16 cellular contexts compared by ENCODE assay signal in genomic region chr12:30828686-30829085, GRCh38.
"Had no signal": no experiment of that assay in that cellular context is flagged by ENCODE, and none has a peak within 500 bp of the region (broad histone marks: within the 10 kb centered on the region; RNA-seq: fewer than 3 reads in every experiment).

No MANE protein-coding gene starts in this region.

- H3K9ac ChIP-seq: neural progenitor cell had no signal

- H3K27ac Mint-ChIP-seq: activated CD4-positive, alpha-beta T cell treated with anti-CD3 and anti-CD28 coated beads, Interleukin-2, amount 10 ng/mL, durations not matched to agents 24 days and 14 days; activated T-helper 1 cell treated with anti-CD3 and anti-CD28 coated beads, Interleukin-12 subunit alpha, Interleukin-12 subunit beta, Interleukin-2, Interleukin-4 antibody, amounts not matched to agents 30 ng/mL and 10 ng/mL and 1 ng/mL, durations not matched to agents 14 hours and 24 hours and 36 hours; neural progenitor cell; stimulated activated naive B cell treated with anti-CD40 and anti-IgM and Interleukin-4, amounts not matched to agents 10 μg/mL and 1 μg/mL and 100 μg/mL, for 72 hours; T-helper 2 cell treated with Interferon-gamma antibody and Interleukin-4, amounts not matched to agents 5 μg/mL and 100 μg/mL, for 36 hours had no signal

- H3K4me2 ChIP-seq: neural progenitor cell had no signal

- H3K36me3 ChIP-seq: cardiac muscle cell, gastroesophageal sphincter, neural progenitor cell, ovary, tibial artery, uterus had no signal

- H3K4me1 ChIP-seq: gastroesophageal sphincter, tibial artery, uterus had no signal

- DNase-seq: activated CD4-positive, alpha-beta T cell treated with anti-CD3 and anti-CD28 coated beads, Interleukin-2, amount 10 ng/mL, durations not matched to agents 24 days and 14 days; activated CD4-positive, CD25-positive, alpha-beta regulatory T cell; aorta; hippocampal formation; left cardiac atrium; naive B cell; ovary; stimulated activated CD4-positive, alpha-beta T cell treated with anti-CD3 and anti-CD28 coated beads, Interleukin-4, amount 100 ng/mL, for 1 hour; stimulated activated naive B cell treated with anti-CD40 and anti-IgM and Interleukin-4, amounts not matched to agents 10 μg/mL and 1 μg/mL and 100 μg/mL, for 72 hours; tibial artery; uterus had no signal

- H3K27ac ChIP-seq: cardiac muscle cell, gastroesophageal sphincter, neural progenitor cell, ovary, tibial artery, uterus had no signal

- H3K4me3 Mint-ChIP-seq: activated CD4-positive, alpha-beta T cell treated with anti-CD3 and anti-CD28 coated beads, Interleukin-2, amount 10 ng/mL, durations not matched to agents 24 days and 14 days; activated T-helper 1 cell treated with anti-CD3 and anti-CD28 coated beads, Interleukin-12 subunit alpha, Interleukin-12 subunit beta, Interleukin-2, Interleukin-4 antibody, amounts not matched to agents 30 ng/mL and 10 ng/mL and 1 ng/mL, durations not matched to agents 14 hours and 24 hours and 36 hours; naive B cell; stimulated activated naive B cell treated with anti-CD40 and anti-IgM and Interleukin-4, amounts not matched to agents 10 μg/mL and 1 μg/mL and 100 μg/mL, for 72 hours; T-helper 2 cell treated with Interferon-gamma antibody and Interleukin-4, amounts not matched to agents 5 μg/mL and 100 μg/mL, for 36 hours had no signal

- H2AFZ ChIP-seq: neural progenitor cell had no signal

- H3K4me3 ChIP-seq: cardiac muscle cell, gastroesophageal sphincter, neural progenitor cell, ovary, tibial artery, uterus had no signal

- ATAC-seq: gastroesophageal sphincter; left cardiac atrium; stimulated activated naive B cell treated with anti-CD40 and anti-IgM and Interleukin-4, amounts not matched to agents 10 μg/mL and 1 μg/mL and 100 μg/mL, for 72 hours had no signal

- H3K27me3 ChIP-seq: cardiac muscle cell, ovary, uterus had no signal

- H3K9me3 ChIP-seq: gastroesophageal sphincter, ovary, tibial artery, uterus had no signal

- H3K9me3 Mint-ChIP-seq: activated CD4-positive, alpha-beta T cell treated with anti-CD3 and anti-CD28 coated beads, Interleukin-2, amount 10 ng/mL, durations not matched to agents 24 days and 14 days; activated T-helper 1 cell treated with anti-CD3 and anti-CD28 coated beads, Interleukin-12 subunit alpha, Interleukin-12 subunit beta, Interleukin-2, Interleukin-4 antibody, amounts not matched to agents 30 ng/mL and 10 ng/mL and 1 ng/mL, durations not matched to agents 14 hours and 24 hours and 36 hours; T-helper 2 cell treated with Interferon-gamma antibody and Interleukin-4, amounts not matched to agents 5 μg/mL and 100 μg/mL, for 36 hours had no signal

- H3K36me3 Mint-ChIP-seq: naive B cell; neural progenitor cell; stimulated activated naive B cell treated with anti-CD40 and anti-IgM and Interleukin-4, amounts not matched to agents 10 μg/mL and 1 μg/mL and 100 μg/mL, for 72 hours had no signal
